7 cellular contexts compared by ENCODE assay signal in genomic region chr16:1959269-1960039, GRCh38. TPM values are rescaled to one million over a fixed set of nuclear protein-coding genes. Genes with fewer than 3 reads are reported as not detected.
A peak's percentile ranks its signal among the peaks of the same experiment; 100 is the strongest.
DNase-seq lines count a peak whose midpoint lies in the region; ATAC-seq, FAIRE-seq and TF ChIP-seq lines count a peak whose summit lies in the region.

Gene NDUFB10 (plus strand): TSS chr16:1959538. CDS start chr16:1959625, 87 bp downstream.

- peaks cover 18% of the 10 kb centered on the region for H3K36me3 Mint-ChIP-seq in astrocyte (ENCODE audit: low read depth, unreplicated experiment)

- ATAC-seq in HG02763 (IDR thresholded peaks at IDR 0.05; ENCODE audit: unreplicated experiment) (peak; percentile 75), sciatic nerve (peak; percentile 94)

- H3K4me3 ChIP-seq in astrocyte (ENCODE audit: insufficient read depth, low read depth, low read length), result peak within 1 kb of the TSS; percentile 91

- H3K4me3 Mint-ChIP-seq in astrocyte (ENCODE audit: unreplicated experiment), result peak within 1 kb of the TSS; percentile 95

- no peaks in the 10 kb centered on the region for H3K27me3 ChIP-seq in astrocyte (ENCODE audit: insufficient read depth, low read length)

- peak within 1 kb of the TSS; percentile 95 for H3K4me2 ChIP-seq in astrocyte (ENCODE audit: low read length)

- H3K27ac ChIP-seq in astrocyte (ENCODE audit: low read depth, low read length), result peak within 1 kb of the TSS; percentile 70

- intact Hi-C loops in sciatic nerve (cut with DNase I), result loop anchor here (2.0 kb wide), 1 partner anchor 19 kb away; no protein-coding TSS in a partner anchor

- DNase-seq in GM12892 (ENCODE audit: insufficient read length), result peak; percentile 87
- peak; percentile 94 for DNase-seq in NCI-H146 (lab: John Stamatoyannopoulos, UW)
- peak; percentile 79 for DNase-seq in T-helper 22 cell (ENCODE audit: low read depth)
- peak; percentile 70 for DNase-seq in astrocyte (ENCODE audit: low read depth)
- DNase-seq in hippocampal formation (lab: John Stamatoyannopoulos, UW), result peak; percentile 56 to 90
- DNase-seq in sciatic nerve (ENCODE audit: low spot score), result peak; percentile 95

- FAIRE-seq in GM12892 (lab: Jason Lieb, UNC) (peak; percentile 95), astrocyte (lab: Jason Lieb, UNC) (no peak)

- H3K4me1 Mint-ChIP-seq in astrocyte (ENCODE audit: low read depth, unreplicated experiment), result peaks cover 16% of the 10 kb centered on the region

- TF ChIP-seq POLR2A in GM12892 (IDR thresholded peaks at IDR 0.05; ENCODE audit: low read depth, low read length), result peak; percentile 86

- H3K27ac Mint-ChIP-seq in astrocyte (ENCODE audit: unreplicated experiment), result peak within 1 kb of the TSS; percentile 88

- H3K4me1 ChIP-seq in astrocyte (ENCODE audit: insufficient read depth, low read length), result peaks cover 29% of the 10 kb centered on the region

- no peaks in the 10 kb centered on the region for H3K9me3 Mint-ChIP-seq in astrocyte (ENCODE audit: unreplicated experiment)

- peaks cover 42% of the 10 kb centered on the region for H4K20me1 ChIP-seq in astrocyte (ENCODE audit: insufficient read depth, low read length)

- H3K27me3 Mint-ChIP-seq in astrocyte (ENCODE audit: low read depth, unreplicated experiment), result peaks cover 4% of the 10 kb centered on the region

- H3K9ac ChIP-seq in astrocyte (ENCODE audit: low read length), result peak within 1 kb of the TSS; percentile 94

- H3K9me3 ChIP-seq in astrocyte (ENCODE audit: insufficient read depth, low read depth, low read length), result no peaks in the 10 kb centered on the region

- H2AFZ ChIP-seq in astrocyte (ENCODE audit: low read depth, low read length), result peak within 1 kb of the TSS; percentile 74

- H3K36me3 ChIP-seq in astrocyte (ENCODE audit: insufficient read depth, low read length), result peaks cover 9% of the 10 kb centered on the region

- peaks cover 50% of the 10 kb centered on the region for H3K79me2 ChIP-seq in astrocyte (ENCODE audit: insufficient read depth, low read length)

- TF ChIP-seq CTCF in astrocyte (IDR thresholded peaks at IDR 0.05; ENCODE audit: insufficient read depth, low read depth, low read length), result peak; percentile 54

RNA-seq across cellular contexts. Expression of gene NDUFB10, which starts in this region (rescaled TPM):
- 85.8 TPM for polyA plus RNA-seq in GM12892 (2012; ENCODE audit: missing spikeins)
- 149 and 153 TPM in 2 replicates for total RNA-seq in astrocyte
- total RNA-seq in sciatic nerve, result 85.8 TPM

Comparison
In these comparisons a context has a peak if more than half of its experiments do, and no peak if none do; other contexts are left out.
1. Peak in every context shown above with its lines: DNase-seq, ATAC-seq, H3K4me3 ChIP-seq and H3K27ac ChIP-seq.